In genomic region chr10:11846542-11846941, GRCh38 we compare ENCODE assay signal across 1 cellular context.
A peak's percentile ranks its signal among the peaks of the same experiment; 100 is the strongest.
TF ChIP-seq lines count a peak whose summit lies in the region.

No MANE protein-coding gene starts in this region.

TF ChIP-seq in IMR-90, 13 proteins besides CTCF, POLR2A, EP300 and RAD21:
- TF ChIP-seq BHLHE40 (IDR thresholded peaks at IDR 0.05; ENCODE audit: low read depth, low read length), result peak; percentile 7; the same call in 1 of the 2 replicates
- TF ChIP-seq CHD1 (IDR thresholded peaks at IDR 0.05; ENCODE audit: low read depth, low read length), result no peak
TF ChIP-seq in IMR-90: peak in this region for 1.
